20 cellular contexts compared by ENCODE assay signal in the genomic region with DNA sequence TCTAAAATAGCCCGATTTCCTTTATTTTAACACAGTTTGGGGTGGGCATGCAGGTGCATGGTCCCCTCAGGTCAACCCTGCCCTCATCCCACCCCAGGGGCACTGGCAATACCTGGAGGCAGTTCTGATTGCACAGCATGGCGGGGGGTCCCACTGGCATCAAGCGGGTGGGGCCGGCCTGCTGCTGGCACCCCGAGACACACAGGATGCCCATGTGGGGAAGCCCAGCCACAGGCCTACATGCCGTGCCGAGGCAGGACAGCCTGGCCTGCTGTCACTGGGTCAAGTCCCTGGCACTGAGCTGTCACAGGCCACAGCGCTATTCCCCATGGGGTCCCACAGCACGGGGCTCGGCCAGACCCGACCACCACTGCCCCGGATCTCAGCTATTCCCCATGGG. TPM values are rescaled to one million over a fixed set of nuclear protein-coding genes. Genes with fewer than 3 reads are reported as not detected.
"Had no signal": no experiment of that assay in that cellular context is flagged by ENCODE, and none has a peak within 500 bp of the region (broad histone marks: within the 10 kb centered on the region; RNA-seq: fewer than 3 reads in every experiment).

No MANE protein-coding gene starts in this region.

- H3K4me2 ChIP-seq: smooth muscle cell had no signal

- ATAC-seq: effector memory CD8-positive, alpha-beta T cell; gastroesophageal sphincter; left lung; natural killer cell; stimulated activated memory B cell treated with anti-CD40 and anti-IgM and Interleukin-4, amounts not matched to agents 10 μg/mL and 1 μg/mL and 100 μg/mL, for 72 hours had no signal

- H3K4me3 ChIP-seq: cardiac muscle cell, esophagus muscularis mucosa, gastroesophageal sphincter, left lung, lung, right atrium auricular region, smooth muscle cell, tibial artery, upper lobe of left lung had no signal

- DNase-seq: effector memory CD8-positive, alpha-beta T cell; glutamatergic neuron; islet precursor cell; mesenchymal stem cell; natural killer cell; occipital lobe; stimulated activated CD4-positive, alpha-beta T cell treated with anti-CD3 and anti-CD28 coated beads, Interleukin-1b, Interleukin-23, amount 100 ng/mL, for 48 hours; stimulated activated CD4-positive, alpha-beta T cell treated with anti-CD3 and anti-CD28 coated beads, Interleukin-4, amount 100 ng/mL, for 24 hours; tibial artery had no signal

- H3K36me3 ChIP-seq: cardiac muscle cell, esophagus muscularis mucosa, gastroesophageal sphincter, left lung, right atrium auricular region, tibial artery, upper lobe of left lung had no signal

- H3K9me3 ChIP-seq: esophagus muscularis mucosa, gastroesophageal sphincter, left lung, right atrium auricular region, tibial artery, upper lobe of left lung had no signal

- H3K27ac ChIP-seq: cardiac muscle cell, epithelial cell of prostate, esophagus muscularis mucosa, gastroesophageal sphincter, left lung, right atrium auricular region, tibial artery, upper lobe of left lung had no signal

RNA-seq across cellular contexts. Expression of a gene that starts 11.9 kb away (rescaled TPM):
- total RNA-seq: cardiac muscle cell, natural killer cell, neural crest cell, right atrium auricular region, smooth muscle cell had no signal
